ENCODE assay signal across 8 cellular contexts in genomic region chr17:28951428-28951990, GRCh38. TPM values are rescaled to one million over a fixed set of nuclear protein-coding genes. Genes with fewer than 3 reads are reported as not detected.
DNase-seq lines count a peak whose midpoint lies in the region; TF ChIP-seq lines count a peak whose summit lies in the region.

TSS of gene PHF12 (minus strand) at chr17:28951518. CDS start at chr17:28950960, 558 bp downstream.

- peak within 1 kb of the TSS; percentile 96 for H3K27ac Mint-ChIP-seq in HFFc6
- peak within 1 kb of the TSS; percentile 97 for H3K27ac Mint-ChIP-seq in activated naive CD4-positive, alpha-beta T cell treated with anti-CD3 and anti-CD28 coated beads, Interleukin-2, amount 10 ng/mL, durations not matched to agents 7 days and 5 days

- H3K9ac ChIP-seq in SK-N-MC (ENCODE audit: insufficient read length) = peak within 1 kb of the TSS; percentile 92

- H3K27me3 Mint-ChIP-seq in HFFc6 (ENCODE audit: insufficient read depth) = no peaks in the 10 kb centered on the region
- peaks cover 3% of the 10 kb centered on the region for H3K27me3 Mint-ChIP-seq in activated naive CD4-positive, alpha-beta T cell treated with anti-CD3 and anti-CD28 coated beads, Interleukin-2, amount 10 ng/mL, durations not matched to agents 7 days and 5 days

- peaks cover 21% of the 10 kb centered on the region for H3K4me1 Mint-ChIP-seq in HFFc6 (ENCODE audit: low read depth)
- peaks cover 25% of the 10 kb centered on the region for H3K4me1 Mint-ChIP-seq in activated naive CD4-positive, alpha-beta T cell treated with anti-CD3 and anti-CD28 coated beads, Interleukin-2, amount 10 ng/mL, durations not matched to agents 7 days and 5 days

- peak; percentile 51 for TF ChIP-seq POLR2A in NB4 (IDR thresholded peaks at IDR 0.05; ENCODE audit: extremely low read depth, insufficient read length)

- CTCF ChIA-PET in activated naive CD4-positive, alpha-beta T cell treated with anti-CD3 and anti-CD28 coated beads, Interleukin-2, amount 10 ng/mL, durations not matched to agents 7 days and 5 days (lab: Charles Lee) = interaction anchor here (0.6 to 4.1 kb wide), 7 partner anchors 13 to 225 kb away, joined by 3 to 21 read pairs (median 3); partner anchors contain the start of gene TLCD1

- peak within 1 kb of the TSS; percentile 100 for H3K27ac ChIP-seq in SK-N-MC

- TF ChIP-seq CTCF in HFFc6 (IDR thresholded peaks at IDR 0.05) (no peak), NB4 (IDR thresholded peaks at IDR 0.05; ENCODE audit: low read depth, low read length) (no peak)

- no peaks in the 10 kb centered on the region for H3K9me3 ChIP-seq in SK-N-MC (ENCODE audit: low read depth, low read length)

- H3K36me3 ChIP-seq in SK-N-MC (ENCODE audit: insufficient read depth, low read length) = peaks cover 14% of the 10 kb centered on the region

- DNase-seq in GM03348 (ENCODE audit: low spot score) = peak; percentile 99
- DNase-seq in HFFc6 = peak; percentile 100
- DNase-seq in NB4 (ENCODE audit: low read depth) = peak; percentile 100
- DNase-seq in SK-N-MC (ENCODE audit: low read depth, low spot score) = peak; percentile 100
- DNase-seq in activated naive CD4-positive, alpha-beta T cell treated with anti-CD3 and anti-CD28 coated beads, Interleukin-2, amount 10 ng/mL, durations not matched to agents 7 days and 5 days = peak; percentile 100
- peak; percentile 97 for DNase-seq in germinal center (ENCODE audit: low spot score)
- peak; percentile 100 for DNase-seq in non-pigmented ciliary epithelial cell (ENCODE audit: low read depth)
- DNase-seq in superior temporal gyrus (ENCODE audit: extremely low spot score) = peak; percentile 100

- H3K9me3 Mint-ChIP-seq in HFFc6 = no peaks in the 10 kb centered on the region
- no peaks in the 10 kb centered on the region for H3K9me3 Mint-ChIP-seq in activated naive CD4-positive, alpha-beta T cell treated with anti-CD3 and anti-CD28 coated beads, Interleukin-2, amount 10 ng/mL, durations not matched to agents 7 days and 5 days

- peak within 1 kb of the TSS; percentile 99 for H3K4me3 Mint-ChIP-seq in HFFc6
- peak within 1 kb of the TSS; percentile 94 for H3K4me3 Mint-ChIP-seq in activated naive CD4-positive, alpha-beta T cell treated with anti-CD3 and anti-CD28 coated beads, Interleukin-2, amount 10 ng/mL, durations not matched to agents 7 days and 5 days

- peaks cover 18% of the 10 kb centered on the region for H3K36me3 Mint-ChIP-seq in HFFc6 (ENCODE audit: low read depth)
- peaks cover 19% of the 10 kb centered on the region for H3K36me3 Mint-ChIP-seq in activated naive CD4-positive, alpha-beta T cell treated with anti-CD3 and anti-CD28 coated beads, Interleukin-2, amount 10 ng/mL, durations not matched to agents 7 days and 5 days

- H3K4me3 ChIP-seq in NB4 (ENCODE audit: low read depth, low read length) (peak within 1 kb of the TSS; percentile 91), SK-N-MC (peak within 1 kb of the TSS; percentile 100)

RNA-seq across cellular contexts. Expression of gene PHF12, which starts in this region (rescaled TPM):
- 10 to 100 TPM; 26.4 to 33.6 (median 29.8) TPM for total RNA-seq in HFFc6 (2021; fragmentation: NEBNext Ultra II Directional; extraction: Animal tissue kit (Norgen Biotek cat#: 25700))

Comparison
In these comparisons a context has a peak if more than half of its experiments do, and no peak if none do; other contexts are left out.
1. Peak in every context shown above with its lines: DNase-seq, H3K4me3 ChIP-seq and H3K27ac ChIP-seq.